Comparison of ENCODE assay signal across 20 cellular contexts in the genomic region with DNA sequence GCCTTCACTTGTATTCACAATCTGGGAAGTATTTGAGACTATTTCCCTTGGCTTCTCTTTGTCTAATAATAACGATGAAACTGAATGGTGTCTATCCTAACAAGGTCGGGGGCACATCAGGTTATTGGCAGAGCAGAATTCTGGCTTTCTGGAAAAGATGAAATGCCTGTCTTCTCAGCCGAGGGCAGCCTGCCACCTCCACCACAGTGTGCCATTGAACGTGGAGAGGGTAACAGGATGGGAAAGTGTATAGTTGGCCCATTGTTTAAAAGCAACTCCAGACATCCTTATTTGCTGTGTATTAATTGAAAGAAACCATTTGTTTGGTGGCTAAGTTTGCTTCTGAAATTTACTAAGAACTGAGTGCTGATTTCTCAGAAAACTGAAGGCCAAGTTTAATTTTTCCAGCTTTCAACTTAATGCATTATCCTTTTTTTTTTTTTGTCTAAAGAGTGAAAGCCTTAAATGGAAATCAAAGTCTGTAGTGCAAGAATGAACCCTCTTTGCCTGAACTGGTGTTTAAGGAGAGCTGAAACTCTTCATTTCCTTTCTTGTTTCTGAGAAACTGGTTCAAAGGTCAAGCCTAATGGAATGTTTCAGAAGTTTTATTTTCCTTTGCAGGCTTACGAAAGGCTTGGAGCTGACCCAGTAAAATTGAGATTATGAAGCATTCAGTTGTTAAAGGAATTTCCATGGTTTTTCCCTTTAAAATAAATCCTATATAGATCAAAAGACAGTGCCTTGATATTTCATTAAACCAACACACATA.
DNase-seq lines count a peak whose midpoint lies in the region; ATAC-seq and TF ChIP-seq lines count a peak whose summit lies in the region.
"Had no signal": no experiment of that assay in that cellular context is flagged by ENCODE, and none has a peak within 500 bp of the region (broad histone marks: within the 10 kb centered on the region; RNA-seq: fewer than 3 reads in every experiment).

No MANE protein-coding gene starts in this region.

- H4K20me1 ChIP-seq in MM.1S (ENCODE audit: insufficient read depth, low read length), result no peaks in the 10 kb centered on the region

- H3F3A ChIP-seq in MM.1S (ENCODE audit: insufficient read depth, low read length), result no peaks in the 10 kb centered on the region

- H3K36me3 Mint-ChIP-seq in brain, result peaks cover 37% of the 10 kb centered on the region

- no peaks in the 10 kb centered on the region for H3K27me3 Mint-ChIP-seq in brain

- H3K9ac ChIP-seq in MM.1S (ENCODE audit: low read length), result no peak overlapping the region

- no peak for TF ChIP-seq CTCF in brain (conservative IDR thresholded peaks at IDR 0.05)
- TF ChIP-seq CTCF in MM.1S (IDR thresholded peaks at IDR 0.05; ENCODE audit: low read length), result no peak

- DNase-seq in globus pallidus (ENCODE audit: low spot score) (peak; percentile 59), midbrain (lab: John Stamatoyannopoulos, UW) (peak; percentile 31), substantia nigra (lab: John Stamatoyannopoulos, UW) (peak in 19 of 49 donors; percentile 5 to 70 (median 26)), MM.1S (no peak), HAP-1 (ENCODE audit: low spot score in 2 of 2) (no peak)
- DNase-seq: BE2C, colonic mucosa, MV-4-11, NCI-H2029 treated with DMSO at 0.1 percent for 48 hours, NCI-H748 treated with DMSO at 0.1 percent for 48 hours, PC-9, T-helper 9 cell had no signal

- no peaks in the 10 kb centered on the region for H3K27me3 ChIP-seq in MM.1S (replicated peaks; ENCODE audit: insufficient read depth, low read length)
- H3K27me3 ChIP-seq in HAP-1 (ENCODE audit: low read depth), result no peaks in the 10 kb centered on the region
- H3K27me3 ChIP-seq: BE2C, colonic mucosa had no signal

- in situ Hi-C loops in HAP-1 (cut with MboI; ENCODE audit: low sequenced_read_pairs), result no loop called here

- H3K27ac Mint-ChIP-seq in brain, result peak overlapping the region; percentile 16 to 88 (median 84)
- H3K27ac Mint-ChIP-seq: activated T-helper 1 cell treated with anti-CD3 and anti-CD28 coated beads, Interleukin-12 subunit alpha, Interleukin-12 subunit beta, Interleukin-2, Interleukin-4 antibody, amounts not matched to agents 30 ng/mL and 10 ng/mL and 1 ng/mL, durations not matched to agents 14 hours and 24 hours and 36 hours had no signal

- no peak for ATAC-seq in GM21447 (IDR thresholded peaks at IDR 0.05; ENCODE audit: unreplicated experiment)
- ATAC-seq: activated CD4-positive, CD25-positive, alpha-beta regulatory T cell treated with anti-CD3 and anti-CD28 coated beads, Interleukin-2, amount 50 U/mL, for 24 hours; GM12878 had no signal

- H3K4me1 ChIP-seq in MM.1S (ENCODE audit: low read length) (no peaks in the 10 kb centered on the region), HAP-1 (no peaks in the 10 kb centered on the region)
- H3K4me1 ChIP-seq: BE2C, colonic mucosa had no signal

- H3K79me2 ChIP-seq in MM.1S (ENCODE audit: low read length), result no peaks in the 10 kb centered on the region

- no peak overlapping the region for H2AFZ ChIP-seq in MM.1S (ENCODE audit: low read length)
- H2AFZ ChIP-seq: PC-9 had no signal

- H3K4me2 ChIP-seq in MM.1S (ENCODE audit: low read depth, low read length), result no peak overlapping the region
- H3K4me2 ChIP-seq: PC-9 had no signal

- H3K9me2 ChIP-seq in MM.1S (replicated peaks; ENCODE audit: insufficient read depth, low read length), result no peaks in the 10 kb centered on the region

- peaks cover 32% of the 10 kb centered on the region for H3K4me1 Mint-ChIP-seq in brain

- no peaks in the 10 kb centered on the region for H3K9me3 ChIP-seq in MM.1S (replicated peaks; ENCODE audit: insufficient read depth, low read length)
- H3K9me3 ChIP-seq in HAP-1, result no peaks in the 10 kb centered on the region
- H3K9me3 ChIP-seq: BE2C, colonic mucosa, neutrophil, thoracic aorta had no signal

- H3K4me3 ChIP-seq in MM.1S (ENCODE audit: low read length) (no peak overlapping the region), HAP-1 (no peak overlapping the region)
- H3K4me3 ChIP-seq: colonic mucosa, GM12878, PC-9, SK-N-MC, thoracic aorta had no signal

- H3K4me3 Mint-ChIP-seq in brain, result no peak overlapping the region
- H3K4me3 Mint-ChIP-seq: activated T-helper 1 cell treated with anti-CD3 and anti-CD28 coated beads, Interleukin-12 subunit alpha, Interleukin-12 subunit beta, Interleukin-2, Interleukin-4 antibody, amounts not matched to agents 30 ng/mL and 10 ng/mL and 1 ng/mL, durations not matched to agents 14 hours and 24 hours and 36 hours had no signal

- H3K36me3 ChIP-seq in MM.1S (replicated peaks; ENCODE audit: insufficient read depth, low read length), result no peaks in the 10 kb centered on the region
- H3K36me3 ChIP-seq in HAP-1 (replicated peaks), result no peaks in the 10 kb centered on the region
- H3K36me3 ChIP-seq: BE2C, colonic mucosa, neutrophil, thoracic aorta had no signal

- peaks cover 0 to 10% (median 0%) of the 10 kb centered on the region in 5 experiments for H3K9me3 Mint-ChIP-seq in brain
- H3K9me3 Mint-ChIP-seq: activated T-helper 1 cell treated with anti-CD3 and anti-CD28 coated beads, Interleukin-12 subunit alpha, Interleukin-12 subunit beta, Interleukin-2, Interleukin-4 antibody, amounts not matched to agents 30 ng/mL and 10 ng/mL and 1 ng/mL, durations not matched to agents 14 hours and 24 hours and 36 hours had no signal

- peak overlapping the region; percentile 11 for H3K27ac ChIP-seq in substantia nigra (ENCODE audit: low read depth, low read length, poor library complexity, severe bottlenecking)
- H3K27ac ChIP-seq in MM.1S (ENCODE audit: low read length), result no peak overlapping the region
- H3K27ac ChIP-seq: colonic mucosa, neutrophil, PC-9, SK-N-MC had no signal

Comparison
In these comparisons a context has a peak if more than half of its experiments do, and no peak if none do; other contexts are left out.
1. DNase-seq: peak in globus pallidus (single experiment) and midbrain (single experiment); none in MM.1S (single experiment) and HAP-1 (0 of 2).